In the genomic region with DNA sequence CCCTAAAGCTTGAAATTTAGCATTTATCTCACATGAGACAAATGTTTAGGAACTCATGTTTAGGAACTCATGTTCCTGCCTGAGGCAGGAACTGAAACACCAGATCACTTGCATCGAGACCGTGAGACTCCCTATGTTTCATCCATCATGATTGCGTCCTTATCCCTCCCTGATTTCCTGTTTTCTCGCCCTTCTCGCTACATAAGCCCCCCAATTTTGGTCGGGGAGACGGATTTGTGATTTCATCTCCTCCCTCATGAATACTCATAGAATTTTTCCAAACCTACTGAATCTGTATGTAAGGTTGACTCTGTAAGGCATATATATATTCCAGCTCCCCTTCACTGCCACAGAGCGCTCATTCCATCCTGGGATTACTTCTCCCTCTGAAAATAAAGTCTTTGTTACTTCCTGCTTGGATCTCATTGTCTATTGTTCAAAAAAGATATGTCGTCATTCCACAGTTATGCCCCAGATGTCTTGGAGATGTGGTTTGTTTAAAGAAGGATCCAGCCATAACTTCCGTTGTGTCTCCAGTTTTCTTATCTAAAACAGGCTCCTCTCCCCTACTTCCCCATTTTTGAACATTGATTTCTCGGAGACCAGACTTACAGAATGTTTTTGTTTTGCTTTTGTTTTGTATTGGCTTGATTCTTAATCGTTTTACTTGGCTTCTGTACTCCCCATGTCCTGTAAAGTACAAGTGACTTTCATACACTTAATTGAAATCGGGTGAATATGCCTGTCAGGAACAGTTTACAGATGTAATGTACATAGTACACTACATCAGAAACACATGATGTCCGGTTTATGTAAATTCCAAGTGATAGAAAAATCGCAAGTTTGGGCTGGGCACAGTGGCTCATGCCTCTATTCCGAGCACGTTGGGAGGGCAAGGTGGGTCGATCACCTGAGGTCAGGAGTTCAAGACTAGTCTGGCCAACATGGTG, we compare ENCODE assay signal across 8 cellular contexts.
DNase-seq lines count a peak whose midpoint lies in the region; ATAC-seq, FAIRE-seq and TF ChIP-seq lines count a peak whose summit lies in the region.

No MANE protein-coding gene starts in this region.

- peak overlapping the region; percentile 92 for H3K4me2 ChIP-seq in PC-9
- H3K4me2 ChIP-seq in endothelial cell of umbilical vein (ENCODE audit: insufficient read depth, low read length): peak overlapping the region; percentile 93

- H3K4me1 Mint-ChIP-seq in CD8-positive, alpha-beta memory T cell: peaks cover 8 to 21% (median 11%) of the 10 kb centered on the region in 3 donors

- dilution Hi-C loops in endothelial cell of umbilical vein (cut with MboI; ENCODE audit: extremely low pct_ligation_motif_present, low sequenced_read_pairs): no loop called here

- H3K9ac ChIP-seq in endothelial cell of umbilical vein (replicated peaks; ENCODE audit: extremely low read depth, insufficient read depth, low read length): peak overlapping the region; percentile 96

- FAIRE-seq in endothelial cell of umbilical vein (lab: Jason Lieb, UNC): peak; percentile 89

- peak; percentile 92 for TF ChIP-seq POLR2A in endothelial cell of umbilical vein (IDR thresholded peaks at IDR 0.05; ENCODE audit: low read depth, low read length)

- intact Hi-C loops in PC-9 (cut with micrococcal nuclease; ENCODE audit: unreplicated experiment): loop anchor here (1.0 to 10.0 kb wide), 3 partner anchors 10 to 1689 kb away; a partner anchor contains a TSS
- intact Hi-C loops in endothelial cell of umbilical vein (cut with micrococcal nuclease): loop anchor here (1.0 to 2.0 kb wide), 5 partner anchors 10 to 927 kb away; a partner anchor contains a TSS
- intact Hi-C loops in mucosa of descending colon (cut with DNase I, micrococcal nuclease): no loop called here

- H3K4me3 ChIP-seq in CD8-positive, alpha-beta memory T cell (ENCODE audit: low read length): peak overlapping the region; percentile 73
- H3K4me3 ChIP-seq in PC-9: peak overlapping the region; percentile 63
- peak overlapping the region; percentile 37 to 93 (median 86) for H3K4me3 ChIP-seq in endothelial cell of umbilical vein (replicated peaks in 1 of 3; ENCODE audit: insufficient read depth in 1 of 3, low read depth in 1 of 3, low read length in 3 of 3)
- H3K4me3 ChIP-seq in mucosa of descending colon: peak overlapping the region; percentile 35

- no peak overlapping the region for H3K4me3 Mint-ChIP-seq in CD8-positive, alpha-beta memory T cell

- no peaks in the 10 kb centered on the region for H3K79me2 ChIP-seq in PC-9 (ENCODE audit: low read depth)
- no peaks in the 10 kb centered on the region for H3K79me2 ChIP-seq in endothelial cell of umbilical vein (ENCODE audit: control insufficient read depth, insufficient read depth, low read length)

- H3K27me3 ChIP-seq in CD8-positive, alpha-beta memory T cell (ENCODE audit: insufficient read depth, low read length, poor library complexity, severe bottlenecking): no peaks in the 10 kb centered on the region
- H3K27me3 ChIP-seq in PC-9 (ENCODE audit: insufficient read depth, low read depth) (no peaks in the 10 kb centered on the region), endothelial cell of umbilical vein (ENCODE audit: control insufficient read depth in 2 of 2, insufficient read depth in 2 of 2, low read length in 2 of 2) (no peaks in the 10 kb centered on the region)

- H3K9me2 ChIP-seq in PC-9 (ENCODE audit: insufficient read depth): no peaks in the 10 kb centered on the region

- H4K20me1 ChIP-seq in PC-9 (ENCODE audit: insufficient read depth) (no peaks in the 10 kb centered on the region), endothelial cell of umbilical vein (replicated peaks; ENCODE audit: control insufficient read depth, extremely low read depth, insufficient read depth, low read length) (no peaks in the 10 kb centered on the region)

- CTCF ChIA-PET in CD8-positive, alpha-beta memory T cell (lab: Charles Lee): interaction anchor here (0.9 to 5.9 kb wide), 10 partner anchors 10 to 82 kb away, joined by 3 to 61 read pairs (median 4); a partner anchor contains a TSS
- CTCF ChIA-PET in PC-9 (lab: Charles Lee): interaction anchor here (0.5 kb wide), 1 partner anchor 972 kb away, joined by 3 read pairs; no protein-coding TSS in a partner anchor
- CTCF ChIA-PET in endothelial cell of umbilical vein (lab: Charles Lee): interaction anchor here (0.5 to 4.4 kb wide), 4 partner anchors 10 to 180 kb away, joined by 3 to 30 read pairs (median 5); a partner anchor contains a TSS

- H3F3A ChIP-seq in PC-9 (ENCODE audit: insufficient read depth, low read depth): peaks cover 32% of the 10 kb centered on the region

- H3K4me1 ChIP-seq in CD8-positive, alpha-beta memory T cell (ENCODE audit: insufficient read depth, low read length): peaks cover 23% of the 10 kb centered on the region
- H3K4me1 ChIP-seq in PC-9 (replicated peaks; ENCODE audit: insufficient read depth): peaks cover 28% of the 10 kb centered on the region
- peaks cover 19% of the 10 kb centered on the region for H3K4me1 ChIP-seq in endothelial cell of umbilical vein (ENCODE audit: control insufficient read depth, extremely low read depth, insufficient read depth, low read length)
- H3K4me1 ChIP-seq in mucosa of descending colon (ENCODE audit: low read depth): no peaks in the 10 kb centered on the region

- POLR2A ChIA-PET in CD8-positive, alpha-beta memory T cell (lab: Charles Lee): interaction anchor here (0.6 to 5.4 kb wide), 23 partner anchors 10 to 941 kb away, joined by 3 to 229 read pairs (median 9); a partner anchor contains a TSS
- POLR2A ChIA-PET in PC-9 (lab: Charles Lee; ENCODE audit: unreplicated experiment): interaction anchor here (0.5 to 1.8 kb wide), 17 partner anchors 9 to 1138 kb away, joined by 3 to 15 read pairs (median 4); a partner anchor contains a TSS
- POLR2A ChIA-PET in endothelial cell of umbilical vein (lab: Charles Lee): interaction anchor here (0.6 to 6.5 kb wide), 10 partner anchors 9 to 941 kb away, joined by 3 to 114 read pairs (median 4); a partner anchor contains a TSS

- no peaks in the 10 kb centered on the region for H3K9me1 ChIP-seq in endothelial cell of umbilical vein (replicated peaks; ENCODE audit: control insufficient read depth, extremely low read depth, insufficient read depth, low read length)

- peaks cover 0 to 3% (median 0%) of the 10 kb centered on the region in 5 donors for H3K9me3 Mint-ChIP-seq in CD8-positive, alpha-beta memory T cell

- TF ChIP-seq CTCF in PC-9 (conservative IDR thresholded peaks at IDR 0.05) (no peak), endothelial cell of umbilical vein (IDR thresholded peaks at IDR 0.05; ENCODE audit: extremely low read depth in 1 of 2, insufficient read depth in 1 of 2, low read depth in 1 of 2, low read length in 2 of 2) (no peak), mucosa of descending colon (IDR thresholded peaks at IDR 0.05) (no peak), GM10266 (IDR thresholded peaks at IDR 0.05; ENCODE audit: control insufficient read depth, insufficient read depth, low read depth, missing control alignments) (no peak)

- H3K9me3 ChIP-seq in CD8-positive, alpha-beta memory T cell (ENCODE audit: low read length): no peaks in the 10 kb centered on the region
- no peaks in the 10 kb centered on the region for H3K9me3 ChIP-seq in PC-9 (ENCODE audit: insufficient read depth, low read depth)
- H3K9me3 ChIP-seq in endothelial cell of umbilical vein (replicated peaks; ENCODE audit: control insufficient read depth, insufficient read depth, low read length): no peaks in the 10 kb centered on the region
- H3K9me3 ChIP-seq in mucosa of descending colon: no peaks in the 10 kb centered on the region

- H3K36me3 ChIP-seq in CD8-positive, alpha-beta memory T cell (ENCODE audit: insufficient read depth, low read length): no peaks in the 10 kb centered on the region
- no peaks in the 10 kb centered on the region for H3K36me3 ChIP-seq in PC-9 (ENCODE audit: low read depth)
- H3K36me3 ChIP-seq in endothelial cell of umbilical vein (ENCODE audit: control insufficient read depth in 2 of 2, extremely low read depth in 1 of 2, insufficient read depth in 2 of 2, low read length in 2 of 2): no peaks in the 10 kb centered on the region
- no peaks in the 10 kb centered on the region for H3K36me3 ChIP-seq in mucosa of descending colon (ENCODE audit: low read depth)

- H2AFZ ChIP-seq in PC-9 (peak overlapping the region; percentile 90), endothelial cell of umbilical vein (ENCODE audit: low read depth, low read length) (no peak overlapping the region)

- no peak for DNase-seq in CD8-positive, alpha-beta memory T cell
- DNase-seq in PC-9: peak; percentile 32 to 80
- peak; percentile 92 for DNase-seq in endothelial cell of umbilical vein (ENCODE audit: low read depth, low spot score)
- DNase-seq in mucosa of descending colon: peak in 1 of 3 donors; percentile 53
- DNase-seq in DMS114 treated with DMSO at 0.1 percent for 48 hours (lab: John Stamatoyannopoulos, UW; ENCODE audit: unreplicated experiment): no peak
- no peak for DNase-seq in GM10266 (ENCODE audit: extremely low spot score)

- H3K27ac Mint-ChIP-seq in CD8-positive, alpha-beta memory T cell: no peak overlapping the region

- peak; percentile 14 for ATAC-seq in HG02852 (IDR thresholded peaks at IDR 0.05; ENCODE audit: unreplicated experiment)
- peak; percentile 60 for ATAC-seq in mucosa of descending colon
- ATAC-seq in HG03469 (IDR thresholded peaks at IDR 0.05; ENCODE audit: unreplicated experiment): no peak

- H3K27ac ChIP-seq in CD8-positive, alpha-beta memory T cell (ENCODE audit: low read depth, low read length): peak overlapping the region; percentile 99
- H3K27ac ChIP-seq in PC-9 (peak overlapping the region; percentile 91), endothelial cell of umbilical vein (ENCODE audit: insufficient read depth, low read depth, low read length) (peak overlapping the region; percentile 96)

- BruUV-seq in PC-9 (replicated peaks; lab: Mats Ljungman, UMichigan) (TSS peak; percentile 88), endothelial cell of umbilical vein (replicated peaks; lab: Mats Ljungman, UMichigan) (TSS peak; percentile 92)

- H3K36me3 Mint-ChIP-seq in CD8-positive, alpha-beta memory T cell: peaks cover 0 to 11% (median 0%) of the 10 kb centered on the region in 3 donors

- peaks cover 0 to 8% of the 10 kb centered on the region in 2 donors for H3K27me3 Mint-ChIP-seq in CD8-positive, alpha-beta memory T cell

TF ChIP-seq in endothelial cell of umbilical vein, 7 proteins besides CTCF, POLR2A, EP300 and RAD21 (continues in another document):
- TF ChIP-seq, protein P1, sequence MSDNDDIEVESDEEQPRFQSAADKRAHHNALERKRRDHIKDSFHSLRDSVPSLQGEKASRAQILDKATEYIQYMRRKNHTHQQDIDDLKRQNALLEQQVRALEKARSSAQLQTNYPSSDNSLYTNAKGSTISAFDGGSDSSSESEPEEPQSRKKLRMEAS (IDR thresholded peaks at IDR 0.05; ENCODE audit: insufficient read depth, insufficient read length): no peak
- TF ChIP-seq FOS (IDR thresholded peaks at IDR 0.05; ENCODE audit: borderline replicate concordance, insufficient read depth, low read length) (no peak), POLR2AphosphoS5 (IDR thresholded peaks at IDR 0.05; ENCODE audit: insufficient read depth, low read depth, low read length) (peak; percentile 14), JUN (IDR thresholded peaks at IDR 0.05; ENCODE audit: borderline replicate concordance, insufficient read depth, insufficient read length, low read depth) (peak; percentile 90), EZH2 (IDR thresholded peaks at IDR 0.05; ENCODE audit: borderline replicate concordance, low read depth, low read length, severe bottlenecking) (no peak), MYC (IDR thresholded peaks at IDR 0.05; ENCODE audit: low read depth, low read length) (no peak)

Comparison
In these comparisons a context has a peak if more than half of its experiments do, and no peak if none do; other contexts are left out.
1. DNase-seq: peak in PC-9 (2 of 2) and endothelial cell of umbilical vein (single experiment); none in CD8-positive, alpha-beta memory T cell (0 of 5), DMS114 treated with DMSO at 0.1 percent for 48 hours (single experiment) and GM10266 (single experiment).
2. H3K4me3 ChIP-seq: peak in every context shown above with its lines; median percentile 86 in endothelial cell of umbilical vein; 73 in CD8-positive, alpha-beta memory T cell; 63 in PC-9; 35 in mucosa of descending colon.
3. intact Hi-C loops: an anchor here in PC-9 (1.0 to 10.0 kb wide) and endothelial cell of umbilical vein (1.0 to 2.0 kb wide); none called in mucosa of descending colon.
4. Peak in every context shown above with its lines, with median percentiles within 50 percentile points of each other: H3K27ac ChIP-seq.